Comparison of ENCODE assay signal across 8 cellular contexts in the genomic region with DNA sequence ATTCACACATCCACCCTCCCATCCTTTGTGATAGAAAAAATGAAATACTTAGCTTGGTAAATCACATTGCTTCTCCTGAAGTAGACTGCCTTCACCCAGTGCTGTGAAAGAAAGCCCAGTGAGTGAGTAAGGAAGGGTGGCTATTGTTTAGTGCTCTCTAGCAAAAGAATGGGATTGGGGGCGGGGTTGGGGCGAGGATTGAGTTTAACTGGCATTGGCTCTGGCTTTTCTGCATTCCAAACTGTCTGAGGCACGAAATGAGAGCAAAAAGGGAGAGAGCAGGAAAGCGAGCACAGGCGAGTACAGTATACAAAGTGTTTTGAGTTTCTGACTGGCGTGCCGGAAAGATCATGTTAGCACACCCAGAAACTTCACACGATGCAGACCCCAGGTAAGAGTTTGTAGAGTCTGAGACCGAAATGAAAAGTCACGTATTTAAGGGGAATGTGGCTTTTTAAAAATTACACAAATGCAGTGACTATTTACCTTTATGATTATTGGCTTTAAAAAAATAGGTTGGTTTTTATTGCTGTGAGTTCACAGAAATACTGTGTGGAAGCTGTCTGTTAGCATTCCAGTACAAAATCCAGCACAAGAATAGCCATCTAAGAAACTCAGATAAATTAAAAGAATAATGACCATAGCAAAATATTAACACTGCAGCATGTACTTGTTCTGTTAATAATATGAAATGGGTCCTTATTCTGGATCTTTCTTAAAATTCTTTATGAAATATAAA.
DNase-seq lines count a peak whose midpoint lies in the region; ATAC-seq and TF ChIP-seq lines count a peak whose summit lies in the region.

No MANE protein-coding gene starts in this region.

- no peak for ATAC-seq in thoracic aorta (ENCODE audit: insufficient number of reproducible peaks, low FRiP score, low read depth)
- ATAC-seq in activated CD4-positive, alpha-beta T cell treated with anti-CD3 and anti-CD28 coated beads for 36 hours = no peak
- no peak for ATAC-seq in GM21360 (IDR thresholded peaks at IDR 0.05; ENCODE audit: unreplicated experiment)

- H3K9me3 ChIP-seq in HUES6 (ENCODE audit: control insufficient read depth, insufficient read depth, low read depth, low read length) (no peaks in the 10 kb centered on the region), thoracic aorta (no peaks in the 10 kb centered on the region)

- peak overlapping the region; percentile 52 for H3K4me3 ChIP-seq in HUES6 (ENCODE audit: low read depth, low read length)
- H3K4me3 ChIP-seq in coronary artery = peak overlapping the region; percentile 44
- H3K4me3 ChIP-seq in thoracic aorta = peak overlapping the region; percentile 48

- H3K27ac ChIP-seq in HUES6 (ENCODE audit: low read depth, low read length) = peak overlapping the region; percentile 71
- no peak overlapping the region for H3K27ac ChIP-seq in coronary artery
- peak overlapping the region; percentile 9 to 15 for H3K27ac ChIP-seq in thoracic aorta

- H3K4me1 ChIP-seq in HUES6 (ENCODE audit: control insufficient read depth, insufficient read depth, low read length) (peaks cover 45% of the 10 kb centered on the region), thoracic aorta (ENCODE audit: control insufficient read depth in 1 of 2, low read depth in 2 of 2) (peaks cover 19 to 51% of the 10 kb centered on the region in 2 donors)

- peak overlapping the region; percentile 57 for H3K9ac ChIP-seq in HUES6 (ENCODE audit: low read length)

- H3K4me1 Mint-ChIP-seq in activated CD4-positive, alpha-beta T cell treated with anti-CD3 and anti-CD28 coated beads for 36 hours = no peaks in the 10 kb centered on the region

- H3K27me3 ChIP-seq in HUES6 (ENCODE audit: control insufficient read depth, insufficient read depth, low read length) (no peaks in the 10 kb centered on the region), thoracic aorta (replicated peaks; ENCODE audit: insufficient read depth) (no peaks in the 10 kb centered on the region)

- H3K4me3 Mint-ChIP-seq in activated CD4-positive, alpha-beta T cell treated with anti-CD3 and anti-CD28 coated beads for 36 hours = no peak overlapping the region

- CTCF ChIA-PET in activated CD4-positive, alpha-beta T cell treated with anti-CD3 and anti-CD28 coated beads for 36 hours (lab: Charles Lee) = interaction anchor here (0.6 to 1.3 kb wide), 2 partner anchors 14 to 191 kb away, joined by 3 read pairs; no protein-coding TSS in a partner anchor

- H3K36me3 Mint-ChIP-seq in activated CD4-positive, alpha-beta T cell treated with anti-CD3 and anti-CD28 coated beads for 36 hours (ENCODE audit: low read depth) = no peaks in the 10 kb centered on the region

- H3K27ac Mint-ChIP-seq in activated CD4-positive, alpha-beta T cell treated with anti-CD3 and anti-CD28 coated beads for 36 hours = no peak overlapping the region

- peaks cover 13% of the 10 kb centered on the region for H3K27me3 Mint-ChIP-seq in activated CD4-positive, alpha-beta T cell treated with anti-CD3 and anti-CD28 coated beads for 36 hours

- DNase-seq in coronary artery (ENCODE audit: low spot score) (peak; percentile 72), kidney glomerular epithelial cell (lab: John Stamatoyannopoulos, UW) (peak; percentile 78), thoracic aorta (ENCODE audit: low spot score) (peak; percentile 43), DMS79 (lab: John Stamatoyannopoulos, UW) (no peak), HuH-7 (ENCODE audit: low spot score) (no peak)
- no peak for DNase-seq in activated CD4-positive, alpha-beta T cell treated with anti-CD3 and anti-CD28 coated beads for 36 hours

- intact Hi-C loops in activated CD4-positive, alpha-beta T cell treated with anti-CD3 and anti-CD28 coated beads for 36 hours (cut with DNase I, micrococcal nuclease) = no loop called here

- no peak for TF ChIP-seq CTCF in coronary artery (IDR thresholded peaks at IDR 0.05)
- TF ChIP-seq CTCF in thoracic aorta (IDR thresholded peaks at IDR 0.05) = no peak

- no peaks in the 10 kb centered on the region for H3K36me3 ChIP-seq in HUES6 (ENCODE audit: control insufficient read depth, insufficient read depth, low read length)
- H3K36me3 ChIP-seq in thoracic aorta = no peaks in the 10 kb centered on the region

- POLR2A ChIA-PET in activated CD4-positive, alpha-beta T cell treated with anti-CD3 and anti-CD28 coated beads for 36 hours (lab: Charles Lee) = no interaction called here

- no peaks in the 10 kb centered on the region for H3K9me3 Mint-ChIP-seq in activated CD4-positive, alpha-beta T cell treated with anti-CD3 and anti-CD28 coated beads for 36 hours (ENCODE audit: low read depth)

Comparison
In these comparisons a context has a peak if more than half of its experiments do, and no peak if none do; other contexts are left out.
1. H3K27ac ChIP-seq: peak in HUES6 (single experiment) and thoracic aorta (2 of 2); none in coronary artery (0 of 2).
2. DNase-seq: peak in coronary artery (single experiment), kidney glomerular epithelial cell (single experiment) and thoracic aorta (single experiment); none in DMS79 (single experiment), activated CD4-positive, alpha-beta T cell treated with anti-CD3 and anti-CD28 coated beads for 36 hours (single experiment) and HuH-7 (single experiment).
3. Peak in every context shown above with its lines, with median percentiles within 50 percentile points of each other: H3K4me3 ChIP-seq.